1 cellular context compared by ENCODE assay signal in the genomic region with DNA sequence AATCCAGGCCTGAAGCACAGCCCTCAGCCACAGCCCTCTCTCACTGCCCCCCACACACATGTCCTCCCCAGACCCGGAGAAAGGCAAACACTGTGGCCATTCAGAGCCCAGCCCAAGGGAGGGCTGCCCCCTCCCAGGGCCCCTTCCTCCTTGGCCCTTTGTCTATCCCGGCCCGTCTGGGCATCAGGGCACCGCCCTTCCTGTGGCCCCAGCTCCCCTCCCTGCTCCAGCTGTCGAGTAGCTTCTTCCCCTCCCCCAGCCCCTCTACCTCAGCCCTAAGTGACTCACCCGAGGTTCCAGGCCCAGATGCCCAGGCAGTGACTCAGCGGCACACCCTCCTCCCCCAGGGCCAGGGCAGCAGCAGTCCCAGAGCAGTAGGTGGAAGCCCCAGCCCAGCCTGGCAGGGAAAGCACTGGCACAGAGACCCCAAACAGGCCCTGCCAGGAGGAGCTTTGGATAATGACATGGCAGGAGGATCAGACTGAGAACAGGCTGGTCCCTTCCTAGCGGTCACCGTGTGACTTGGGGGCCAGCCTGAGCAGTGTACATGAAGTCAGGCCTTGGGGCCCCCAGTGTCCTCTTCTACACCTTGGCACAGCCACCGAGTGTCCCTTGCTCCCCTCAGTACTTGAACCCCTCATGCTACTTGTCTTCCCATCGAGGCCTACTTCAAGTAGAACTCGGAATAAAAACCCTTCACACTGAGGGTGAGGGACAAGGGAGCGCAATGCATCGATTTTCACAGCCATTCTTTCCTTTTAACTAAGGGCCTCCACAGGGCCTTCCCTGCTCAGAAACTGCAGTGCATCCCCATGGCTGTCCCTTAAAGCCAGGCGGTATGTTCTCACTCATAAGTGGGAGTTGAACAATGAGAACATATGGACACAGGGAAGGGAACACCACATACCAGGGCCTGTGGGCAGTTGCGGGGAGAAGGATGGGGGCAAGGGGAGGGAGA.
TF ChIP-seq lines count a peak whose summit lies in the region.

No MANE protein-coding gene starts in this region.

TF ChIP-seq in HepG2, 621 proteins besides CTCF, POLR2A, EP300 and RAD21 (continued from another document and continues in another):
- TF ChIP-seq PRDM10 (CRISPR knock-in tag; IDR thresholded peaks at IDR 0.05; ENCODE audit: low read depth) (no peak), CBX2 (IDR thresholded peaks at IDR 0.05; ENCODE audit: low read depth, low read length) (no peak), CBX2 (CRISPR knock-in tag; IDR thresholded peaks at IDR 0.05; ENCODE audit: low read depth) (no peak), ZBTB1 (CRISPR knock-in tag; IDR thresholded peaks at IDR 0.05; ENCODE audit: borderline replicate concordance) (no peak), MIER3 (CRISPR knock-in tag; IDR thresholded peaks at IDR 0.05; ENCODE audit: borderline replicate concordance) (0 out of 2 replicates have a peak, but pooled peaks have one; percentile 46), MXD4 (CRISPR knock-in tag; IDR thresholded peaks at IDR 0.05) (no peak), TCF7L2 (IDR thresholded peaks at IDR 0.05; ENCODE audit: low read depth, low read length) (no peak), ZNF776 (CRISPR knock-in tag; IDR thresholded peaks at IDR 0.05) (no peak), KLF12 (CRISPR knock-in tag; IDR thresholded peaks at IDR 0.05; ENCODE audit: borderline replicate concordance) (peak; percentile 44; the same call in 1 of the 2 replicates), ZNF329 (CRISPR knock-in tag; IDR thresholded peaks at IDR 0.05; ENCODE audit: low read depth) (no peak), MAZ (IDR thresholded peaks at IDR 0.05; ENCODE audit: borderline replicate concordance, low read depth, low read length) (0 out of 2 replicates have a peak, but pooled peaks have one; percentile 55), MAZ (CRISPR knock-in tag; IDR thresholded peaks at IDR 0.05; ENCODE audit: low read depth) (peak; percentile 41; the same call in 1 of the 2 replicates), NFKBIZ (CRISPR knock-in tag; IDR thresholded peaks at IDR 0.05) (no peak), SMAD9 (CRISPR knock-in tag; IDR thresholded peaks at IDR 0.05) (no peak), HNRNPLL (IDR thresholded peaks at IDR 0.05; ENCODE audit: low read depth, low read length, poor library complexity, severe bottlenecking) (peak; percentile 21), ZNF101 (CRISPR knock-in tag; IDR thresholded peaks at IDR 0.05; ENCODE audit: borderline replicate concordance, low read depth) (no peak), ZNF740 (CRISPR knock-in tag; IDR thresholded peaks at IDR 0.05) (peak; percentile 29; the same call in 1 of the 2 replicates), MZF1 (CRISPR knock-in tag; IDR thresholded peaks at IDR 0.05; ENCODE audit: borderline replicate concordance) (no peak), ZNF343 (CRISPR knock-in tag; IDR thresholded peaks at IDR 0.05) (0 out of 2 replicates have a peak, but pooled peaks have one; percentile 40), ZNF777 (CRISPR knock-in tag; IDR thresholded peaks at IDR 0.05) (0 out of 2 replicates have a peak, but pooled peaks have one; percentile 48), GATA4 (IDR thresholded peaks at IDR 0.05; ENCODE audit: borderline replicate concordance, low read depth) (no peak), CREB3 (CRISPR knock-in tag; IDR thresholded peaks at IDR 0.05) (no peak), ZNF33B (CRISPR knock-in tag; IDR thresholded peaks at IDR 0.05) (no peak), NFATC3 (CRISPR knock-in tag; IDR thresholded peaks at IDR 0.05) (no peak), SRSF1 (optimal IDR thresholded peaks at IDR 0.05; ENCODE audit: low read depth, low read length) (peak; percentile 43), AGO1 (IDR thresholded peaks at IDR 0.05; ENCODE audit: low read depth, low read length, poor library complexity, severe bottlenecking) (peak; percentile 36), ELF3 (CRISPR knock-in tag; IDR thresholded peaks at IDR 0.05) (peak; percentile 53)
- TF ChIP-seq, protein P1, sequence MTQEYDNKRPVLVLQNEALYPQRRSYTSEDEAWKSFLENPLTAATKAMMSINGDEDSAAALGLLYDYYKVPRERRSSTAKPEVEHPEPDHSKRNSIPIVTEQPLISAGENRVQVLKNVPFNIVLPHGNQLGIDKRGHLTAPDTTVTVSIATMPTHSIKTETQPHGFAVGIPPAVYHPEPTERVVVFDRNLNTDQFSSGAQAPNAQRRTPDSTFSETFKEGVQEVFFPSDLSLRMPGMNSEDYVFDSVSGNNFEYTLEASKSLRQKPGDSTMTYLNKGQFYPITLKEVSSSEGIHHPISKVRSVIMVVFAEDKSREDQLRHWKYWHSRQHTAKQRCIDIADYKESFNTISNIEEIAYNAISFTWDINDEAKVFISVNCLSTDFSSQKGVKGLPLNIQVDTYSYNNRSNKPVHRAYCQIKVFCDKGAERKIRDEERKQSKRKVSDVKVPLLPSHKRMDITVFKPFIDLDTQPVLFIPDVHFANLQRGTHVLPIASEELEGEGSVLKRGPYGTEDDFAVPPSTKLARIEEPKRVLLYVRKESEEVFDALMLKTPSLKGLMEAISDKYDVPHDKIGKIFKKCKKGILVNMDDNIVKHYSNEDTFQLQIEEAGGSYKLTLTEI (CRISPR knock-in tag; conservative IDR thresholded peaks at IDR 0.05), result no peak
- TF ChIP-seq, protein P2, sequence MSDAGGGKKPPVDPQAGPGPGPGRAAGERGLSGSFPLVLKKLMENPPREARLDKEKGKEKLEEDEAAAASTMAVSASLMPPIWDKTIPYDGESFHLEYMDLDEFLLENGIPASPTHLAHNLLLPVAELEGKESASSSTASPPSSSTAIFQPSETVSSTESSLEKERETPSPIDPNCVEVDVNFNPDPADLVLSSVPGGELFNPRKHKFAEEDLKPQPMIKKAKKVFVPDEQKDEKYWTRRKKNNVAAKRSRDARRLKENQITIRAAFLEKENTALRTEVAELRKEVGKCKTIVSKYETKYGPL (CRISPR knock-in tag; IDR thresholded peaks at IDR 0.05), result no peak
- TF ChIP-seq, protein P3, sequence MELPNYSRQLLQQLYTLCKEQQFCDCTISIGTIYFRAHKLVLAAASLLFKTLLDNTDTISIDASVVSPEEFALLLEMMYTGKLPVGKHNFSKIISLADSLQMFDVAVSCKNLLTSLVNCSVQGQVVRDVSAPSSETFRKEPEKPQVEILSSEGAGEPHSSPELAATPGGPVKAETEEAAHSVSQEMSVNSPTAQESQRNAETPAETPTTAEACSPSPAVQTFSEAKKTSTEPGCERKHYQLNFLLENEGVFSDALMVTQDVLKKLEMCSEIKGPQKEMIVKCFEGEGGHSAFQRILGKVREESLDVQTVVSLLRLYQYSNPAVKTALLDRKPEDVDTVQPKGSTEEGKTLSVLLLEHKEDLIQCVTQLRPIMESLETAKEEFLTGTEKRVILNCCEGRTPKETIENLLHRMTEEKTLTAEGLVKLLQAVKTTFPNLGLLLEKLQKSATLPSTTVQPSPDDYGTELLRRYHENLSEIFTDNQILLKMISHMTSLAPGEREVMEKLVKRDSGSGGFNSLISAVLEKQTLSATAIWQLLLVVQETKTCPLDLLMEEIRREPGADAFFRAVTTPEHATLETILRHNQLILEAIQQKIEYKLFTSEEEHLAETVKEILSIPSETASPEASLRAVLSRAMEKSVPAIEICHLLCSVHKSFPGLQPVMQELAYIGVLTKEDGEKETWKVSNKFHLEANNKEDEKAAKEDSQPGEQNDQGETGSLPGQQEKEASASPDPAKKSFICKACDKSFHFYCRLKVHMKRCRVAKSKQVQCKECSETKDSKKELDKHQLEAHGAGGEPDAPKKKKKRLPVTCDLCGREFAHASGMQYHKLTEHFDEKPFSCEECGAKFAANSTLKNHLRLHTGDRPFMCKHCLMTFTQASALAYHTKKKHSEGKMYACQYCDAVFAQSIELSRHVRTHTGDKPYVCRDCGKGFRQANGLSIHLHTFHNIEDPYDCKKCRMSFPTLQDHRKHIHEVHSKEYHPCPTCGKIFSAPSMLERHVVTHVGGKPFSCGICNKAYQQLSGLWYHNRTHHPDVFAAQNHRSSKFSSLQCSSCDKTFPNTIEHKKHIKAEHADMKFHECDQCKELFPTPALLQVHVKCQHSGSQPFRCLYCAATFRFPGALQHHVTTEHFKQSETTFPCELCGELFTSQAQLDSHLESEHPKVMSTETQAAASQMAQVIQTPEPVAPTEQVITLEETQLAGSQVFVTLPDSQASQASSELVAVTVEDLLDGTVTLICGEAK (IDR thresholded peaks at IDR 0.05), result no peak
- TF ChIP-seq, protein P3 (CRISPR knock-in tag; IDR thresholded peaks at IDR 0.05), result no peak
- TF ChIP-seq, protein P4, sequence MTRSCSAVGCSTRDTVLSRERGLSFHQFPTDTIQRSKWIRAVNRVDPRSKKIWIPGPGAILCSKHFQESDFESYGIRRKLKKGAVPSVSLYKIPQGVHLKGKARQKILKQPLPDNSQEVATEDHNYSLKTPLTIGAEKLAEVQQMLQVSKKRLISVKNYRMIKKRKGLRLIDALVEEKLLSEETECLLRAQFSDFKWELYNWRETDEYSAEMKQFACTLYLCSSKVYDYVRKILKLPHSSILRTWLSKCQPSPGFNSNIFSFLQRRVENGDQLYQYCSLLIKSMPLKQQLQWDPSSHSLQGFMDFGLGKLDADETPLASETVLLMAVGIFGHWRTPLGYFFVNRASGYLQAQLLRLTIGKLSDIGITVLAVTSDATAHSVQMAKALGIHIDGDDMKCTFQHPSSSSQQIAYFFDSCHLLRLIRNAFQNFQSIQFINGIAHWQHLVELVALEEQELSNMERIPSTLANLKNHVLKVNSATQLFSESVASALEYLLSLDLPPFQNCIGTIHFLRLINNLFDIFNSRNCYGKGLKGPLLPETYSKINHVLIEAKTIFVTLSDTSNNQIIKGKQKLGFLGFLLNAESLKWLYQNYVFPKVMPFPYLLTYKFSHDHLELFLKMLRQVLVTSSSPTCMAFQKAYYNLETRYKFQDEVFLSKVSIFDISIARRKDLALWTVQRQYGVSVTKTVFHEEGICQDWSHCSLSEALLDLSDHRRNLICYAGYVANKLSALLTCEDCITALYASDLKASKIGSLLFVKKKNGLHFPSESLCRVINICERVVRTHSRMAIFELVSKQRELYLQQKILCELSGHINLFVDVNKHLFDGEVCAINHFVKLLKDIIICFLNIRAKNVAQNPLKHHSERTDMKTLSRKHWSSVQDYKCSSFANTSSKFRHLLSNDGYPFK (CRISPR knock-in tag; IDR thresholded peaks at IDR 0.05; ENCODE audit: borderline replicate concordance), result no peak
